ENCODE assay signal across 1 cellular context in the genomic region with DNA sequence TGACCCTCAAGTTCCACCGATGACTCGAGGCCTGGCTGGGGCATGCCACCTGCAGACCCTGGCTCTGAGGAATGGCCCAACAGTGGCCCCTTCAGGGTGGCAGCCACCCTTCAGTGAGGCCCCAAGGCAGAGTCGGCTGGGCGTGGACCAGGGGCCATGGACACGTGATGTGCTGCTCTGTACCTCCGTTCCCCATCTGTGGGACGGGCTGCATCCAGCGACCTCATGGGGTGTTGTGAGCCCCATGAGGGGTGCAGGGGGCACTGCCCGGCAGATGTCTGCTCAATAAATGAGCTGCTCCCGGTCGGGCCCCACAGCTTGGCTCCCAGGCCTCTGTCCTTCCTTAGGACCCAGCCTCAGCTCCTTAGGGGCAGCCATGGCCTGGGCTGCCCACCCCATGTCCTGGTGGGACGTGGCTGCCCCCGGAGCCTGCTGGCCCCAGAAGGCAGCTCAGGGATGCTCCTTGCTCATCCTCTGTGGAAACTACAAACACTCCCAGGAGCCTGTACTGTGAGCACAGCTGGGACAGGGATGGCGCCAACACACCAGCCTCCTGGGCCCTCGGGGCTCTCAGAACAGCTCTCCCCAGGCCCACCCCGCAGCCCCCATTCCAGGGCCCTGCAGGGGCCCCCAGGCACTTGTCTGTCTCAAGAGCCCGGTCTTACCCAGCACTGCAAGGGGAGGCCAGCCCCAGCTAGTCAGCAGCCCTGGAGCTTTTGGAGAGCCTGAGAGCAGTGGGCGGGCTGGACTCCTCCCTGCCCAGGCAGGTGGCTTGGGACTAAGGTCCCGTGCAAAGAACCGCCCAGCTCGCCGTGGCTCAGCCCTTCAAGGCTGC.
A peak's percentile ranks its signal among the peaks of the same experiment; 100 is the strongest.
TF ChIP-seq lines count a peak whose summit lies in the region.

No MANE protein-coding gene starts in this region.

TF ChIP-seq in HCT116, 20 proteins besides CTCF, POLR2A, EP300 and RAD21:
- 0 out of 2 replicates have a peak, but pooled peaks have one; percentile 11 for TF ChIP-seq MAX (IDR thresholded peaks at IDR 0.05)
- TF ChIP-seq, protein P1, sequence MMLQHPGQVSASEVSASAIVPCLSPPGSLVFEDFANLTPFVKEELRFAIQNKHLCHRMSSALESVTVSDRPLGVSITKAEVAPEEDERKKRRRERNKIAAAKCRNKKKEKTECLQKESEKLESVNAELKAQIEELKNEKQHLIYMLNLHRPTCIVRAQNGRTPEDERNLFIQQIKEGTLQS (IDR thresholded peaks at IDR 0.05), result no peak
- TF ChIP-seq EZH2 (IDR thresholded peaks at IDR 0.05), result no peak
- TF ChIP-seq EGR1 (IDR thresholded peaks at IDR 0.05; ENCODE audit: low read depth), result 0 out of 2 replicates have a peak, but pooled peaks have one; percentile 32
- no peak for TF ChIP-seq JUND (IDR thresholded peaks at IDR 0.05)
- TF ChIP-seq SIN3A (IDR thresholded peaks at IDR 0.05; ENCODE audit: low read depth), result peak; percentile 44
- TF ChIP-seq ZNF274 (IDR thresholded peaks at IDR 0.05; ENCODE audit: low read depth, low read length), result no peak
- no peak for TF ChIP-seq SP1 (IDR thresholded peaks at IDR 0.05; ENCODE audit: low read depth)
- TF ChIP-seq EZH2phosphoT487 (IDR thresholded peaks at IDR 0.05; ENCODE audit: borderline replicate concordance), result no peak
- TF ChIP-seq POLR2AphosphoS5 (IDR thresholded peaks at IDR 0.05; ENCODE audit: low read depth, low read length), result peak; percentile 14; the same call in 1 of the 2 replicates
- TF ChIP-seq REST (IDR thresholded peaks at IDR 0.05; ENCODE audit: low read depth), result no peak
